1 cellular context compared by ENCODE assay signal in genomic region chr9:114060711-114061110, GRCh38.
TF ChIP-seq lines count a peak whose summit lies in the region.

No MANE protein-coding gene starts in this region.

TF ChIP-seq in HepG2, 621 proteins besides CTCF, POLR2A, EP300 and RAD21 (continued from another document):
- no peak for TF ChIP-seq KAT7 (CRISPR knock-in tag; IDR thresholded peaks at IDR 0.05; ENCODE audit: borderline replicate concordance)
- TF ChIP-seq SYNCRIP (IDR thresholded peaks at IDR 0.05; ENCODE audit: insufficient read depth, low read depth, low read length), result no peak
- no peak for TF ChIP-seq ZNF10 (CRISPR knock-in tag; IDR thresholded peaks at IDR 0.05; ENCODE audit: borderline replicate concordance, low read depth)
- TF ChIP-seq ZNF567 (CRISPR knock-in tag; IDR thresholded peaks at IDR 0.05; ENCODE audit: borderline replicate concordance), result no peak
- no peak for TF ChIP-seq ZC3H4 (CRISPR knock-in tag; IDR thresholded peaks at IDR 0.05; ENCODE audit: borderline replicate concordance)
- 0 out of 2 replicates have a peak, but pooled peaks have one; percentile 29 for TF ChIP-seq ZNF607 (CRISPR knock-in tag; IDR thresholded peaks at IDR 0.05; ENCODE audit: borderline replicate concordance)
- no peak for TF ChIP-seq ZIK1 (CRISPR knock-in tag; IDR thresholded peaks at IDR 0.05; ENCODE audit: borderline replicate concordance, low read depth)
- TF ChIP-seq BHLHE40 (IDR thresholded peaks at IDR 0.05; ENCODE audit: low read length), result no peak
- no peak for TF ChIP-seq TIGD3 (CRISPR knock-in tag; IDR thresholded peaks at IDR 0.05; ENCODE audit: borderline replicate concordance)
- 0 out of 2 replicates have a peak, but pooled peaks have one; percentile 30 for TF ChIP-seq ZNF710 (CRISPR knock-in tag; IDR thresholded peaks at IDR 0.05; ENCODE audit: borderline replicate concordance)
- no peak for TF ChIP-seq ZNF747 (CRISPR knock-in tag; IDR thresholded peaks at IDR 0.05; ENCODE audit: borderline replicate concordance)
- TF ChIP-seq IKZF1 (IDR thresholded peaks at IDR 0.05), result no peak
- TF ChIP-seq ZNF766 (CRISPR knock-in tag; IDR thresholded peaks at IDR 0.05; ENCODE audit: borderline replicate concordance), result no peak
- no peak for TF ChIP-seq TFAP4 (IDR thresholded peaks at IDR 0.05; ENCODE audit: borderline replicate concordance, low read depth)
- no peak for TF ChIP-seq ZBTB2 (CRISPR knock-in tag; IDR thresholded peaks at IDR 0.05; ENCODE audit: low read depth)
- no peak for TF ChIP-seq CENPT (CRISPR knock-in tag; IDR thresholded peaks at IDR 0.05; ENCODE audit: low read depth)
- no peak for TF ChIP-seq ZSCAN9 (CRISPR knock-in tag; IDR thresholded peaks at IDR 0.05; ENCODE audit: borderline replicate concordance)
- no peak for TF ChIP-seq ZNF564 (CRISPR knock-in tag; IDR thresholded peaks at IDR 0.05)
- no peak for TF ChIP-seq KDM5B (CRISPR knock-in tag; IDR thresholded peaks at IDR 0.05; ENCODE audit: borderline replicate concordance)
- TF ChIP-seq SOX6 (IDR thresholded peaks at IDR 0.05), result no peak
- TF ChIP-seq SOX6 (CRISPR knock-in tag; IDR thresholded peaks at IDR 0.05), result 0 out of 2 replicates have a peak, but pooled peaks have one; percentile 16
- TF ChIP-seq HNF4A (CRISPR knock-in tag; IDR thresholded peaks at IDR 0.05), result 0 out of 2 replicates have a peak, but pooled peaks have one; percentile 13
- no peak for TF ChIP-seq NR2F1 (CRISPR knock-in tag; IDR thresholded peaks at IDR 0.05)
- TF ChIP-seq ZBTB43 (CRISPR knock-in tag; conservative IDR thresholded peaks at IDR 0.05), result no peak
- TF ChIP-seq ZSCAN22 (CRISPR knock-in tag; IDR thresholded peaks at IDR 0.05), result no peak
- TF ChIP-seq CHCHD3 (CRISPR knock-in tag; IDR thresholded peaks at IDR 0.05), result no peak
- no peak for TF ChIP-seq KAT8 (CRISPR knock-in tag; IDR thresholded peaks at IDR 0.05)
- TF ChIP-seq TCF7 (IDR thresholded peaks at IDR 0.05; ENCODE audit: low read depth), result no peak
- no peak for TF ChIP-seq FOXK2 (IDR thresholded peaks at IDR 0.05)
- TF ChIP-seq DMAP1 (CRISPR knock-in tag; IDR thresholded peaks at IDR 0.05), result no peak
- TF ChIP-seq RERE (CRISPR knock-in tag; IDR thresholded peaks at IDR 0.05; ENCODE audit: low read depth), result no peak
- 0 out of 2 replicates have a peak, but pooled peaks have one; percentile 32 for TF ChIP-seq CAMTA2 (CRISPR knock-in tag; IDR thresholded peaks at IDR 0.05; ENCODE audit: borderline replicate concordance)
- no peak for TF ChIP-seq SP2 (CRISPR knock-in tag; IDR thresholded peaks at IDR 0.05)
- peak; percentile 17; the same call in 1 of the 2 replicates for TF ChIP-seq RBFOX2 (IDR thresholded peaks at IDR 0.05; ENCODE audit: low read depth, low read length)
- TF ChIP-seq CSRNP2 (CRISPR knock-in tag; conservative IDR thresholded peaks at IDR 0.05; ENCODE audit: low read depth), result no peak
- TF ChIP-seq ZFY (CRISPR knock-in tag; IDR thresholded peaks at IDR 0.05), result 0 out of 2 replicates have a peak, but pooled peaks have one; percentile 14
